7 cellular contexts compared by ENCODE assay signal in the genomic region with DNA sequence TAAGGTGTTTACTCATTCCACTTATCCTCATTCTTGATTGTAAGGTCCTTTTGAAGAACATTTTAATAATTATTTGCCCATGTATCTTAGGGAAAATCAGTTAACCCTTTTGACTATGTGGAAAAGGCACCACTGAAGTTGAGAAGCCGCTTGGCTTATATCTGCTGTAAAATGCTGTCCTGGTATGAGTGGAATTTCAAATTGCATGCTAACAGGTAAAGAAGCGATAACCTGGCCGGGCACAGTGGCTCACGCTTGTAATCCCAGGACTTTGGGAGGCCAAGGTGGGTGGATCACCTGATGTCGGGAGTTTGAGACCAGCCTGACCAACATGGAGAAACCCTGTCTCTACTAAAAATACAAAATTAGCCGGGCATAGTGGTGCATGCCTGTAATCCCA. TPM values are rescaled to one million over a fixed set of nuclear protein-coding genes. Genes with fewer than 3 reads are reported as not detected.
DNase-seq lines count a peak whose midpoint lies in the region; ATAC-seq, FAIRE-seq and TF ChIP-seq lines count a peak whose summit lies in the region.
"Not testable (repeated sequence)": the region's sequence is repeated elsewhere in the genome, so short reads cannot be mapped to it uniquely, and the experiment has no call there.

No MANE protein-coding gene starts in this region.

- TF ChIP-seq CTCF in Caco-2 (IDR thresholded peaks at IDR 0.05; ENCODE audit: insufficient read depth in 1 of 2, low read depth in 1 of 2, low read length in 1 of 2, severe bottlenecking in 1 of 2, unreplicated experiment in 1 of 2); body of pancreas (IDR thresholded peaks at IDR 0.05); hepatocyte (IDR thresholded peaks at IDR 0.05; ENCODE audit: poor library complexity); HepG2 (CRISPR knock-in tag; IDR thresholded peaks at IDR 0.05); nephron (IDR thresholded peaks at IDR 0.05; ENCODE audit: unreplicated experiment in 3 of 3); smooth muscle cell (IDR thresholded peaks at IDR 0.05; ENCODE audit: borderline replicate concordance, insufficient read depth, poor library complexity, severe bottlenecking): not testable (repeated sequence)

- H4K20me1 ChIP-seq in hepatocyte (ENCODE audit: insufficient read depth, poor library complexity, severe bottlenecking); HepG2 (ENCODE audit: insufficient read depth, low read length); smooth muscle cell (ENCODE audit: low read depth): not testable (repeated sequence)

- H3K4me1 Mint-ChIP-seq in Caco-2 (ENCODE audit: low read depth, unreplicated experiment), result peaks cover 11% of the 10 kb centered on the region
- H3K4me1 Mint-ChIP-seq in nephron, result peaks cover 74% of the 10 kb centered on the region

- TF ChIP-seq EP300 in HepG2 (IDR thresholded peaks at IDR 0.05; ENCODE audit: low read depth in 2 of 2, low read length in 2 of 2); HepG2 (CRISPR knock-in tag; IDR thresholded peaks at IDR 0.05; ENCODE audit: borderline replicate concordance): not testable (repeated sequence)

- not testable (repeated sequence) for H3K36me3 Mint-ChIP-seq in Caco-2 (ENCODE audit: insufficient read depth, unreplicated experiment)
- peaks cover 12% of the 10 kb centered on the region for H3K36me3 Mint-ChIP-seq in nephron (ENCODE audit: low read depth)

- H3K27ac ChIP-seq in SK-N-MC (peak overlapping the region; percentile 95), body of pancreas (peak overlapping the region; percentile 46 to 86 (median 68)), hepatocyte (peak overlapping the region; percentile 43), smooth muscle cell (ENCODE audit: low read depth) (peak overlapping the region; percentile 65)
- H3K27ac ChIP-seq in HepG2 (ENCODE audit: extremely low read length, insufficient read depth, low read length), result not testable (repeated sequence)

- peak overlapping the region; percentile 29 for H3K9ac ChIP-seq in SK-N-MC (ENCODE audit: insufficient read length)
- H3K9ac ChIP-seq in HepG2 (ENCODE audit: insufficient read depth, low read depth, low read length); smooth muscle cell (ENCODE audit: low read depth): not testable (repeated sequence)

- H3K4me2 ChIP-seq in hepatocyte; HepG2 (ENCODE audit: low read depth, low read length); smooth muscle cell: not testable (repeated sequence)

- FAIRE-seq in HepG2 (lab: Jason Lieb, UNC), result not testable (repeated sequence)

- H3K4me3 Mint-ChIP-seq in Caco-2 (ENCODE audit: unreplicated experiment); nephron: not testable (repeated sequence)

- not testable (repeated sequence) for H3K9me3 ChIP-seq in Caco-2; SK-N-MC (ENCODE audit: low read depth, low read length); body of pancreas; hepatocyte (ENCODE audit: low read depth); HepG2 (ENCODE audit: low read length); smooth muscle cell (replicated peaks; ENCODE audit: low read depth)

- POLR2A ChIA-PET in Caco-2 (lab: Charles Lee); HepG2 (lab: Yijun Ruan, JAX): not testable (repeated sequence)

- H3K4me1 ChIP-seq in Caco-2 (peaks cover 18% of the 10 kb centered on the region), body of pancreas (peaks cover 48% of the 10 kb centered on the region), hepatocyte (ENCODE audit: insufficient read depth) (peaks cover 20% of the 10 kb centered on the region), HepG2 (ENCODE audit: insufficient read depth, low read length) (peaks cover 60% of the 10 kb centered on the region), smooth muscle cell (ENCODE audit: low read depth) (peaks cover 27% of the 10 kb centered on the region)

- not testable (repeated sequence) for H3K27me3 Mint-ChIP-seq in Caco-2 (ENCODE audit: insufficient read depth, unreplicated experiment); nephron (ENCODE audit: low read depth)

- not testable (repeated sequence) for H3F3A ChIP-seq in smooth muscle cell (ENCODE audit: low read depth)

- H3K36me3 ChIP-seq in Caco-2 (ENCODE audit: control insufficient read depth, insufficient read depth, low read length); SK-N-MC (ENCODE audit: insufficient read depth, low read length); body of pancreas (replicated peaks in 1 of 2; ENCODE audit: insufficient read depth in 1 of 2, low read depth in 2 of 2); hepatocyte (replicated peaks; ENCODE audit: insufficient read depth, low read depth); HepG2 (replicated peaks in 1 of 2; ENCODE audit: control insufficient read depth in 1 of 2, insufficient read depth in 2 of 2, low read length in 2 of 2); smooth muscle cell (ENCODE audit: low read depth): not testable (repeated sequence)

- CTCF ChIA-PET in Caco-2 (lab: Charles Lee), result interaction anchor here (0.9 kb wide), 1 partner anchor 22 kb away, joined by 6 read pairs; no protein-coding TSS in a partner anchor
- CTCF ChIA-PET in HepG2 (lab: Yijun Ruan, JAX; ENCODE audit: low intra/inter-chr PET ratio, low total read pairs), result not testable (repeated sequence)

- BruUV-seq in Caco-2 (replicated peaks; lab: Mats Ljungman, UMichigan); HepG2 (replicated peaks; lab: Mats Ljungman, UMichigan): not testable (repeated sequence)

- H2AFZ ChIP-seq in hepatocyte; HepG2 (ENCODE audit: low read length); smooth muscle cell (ENCODE audit: low read depth): not testable (repeated sequence)

- in situ Hi-C loops in HepG2 (cut with HindIII; ENCODE audit: extremely low pct_ligation_motif_present, low pct_unique_long_range_greater_than_20kb), result not testable (repeated sequence)

- not testable (repeated sequence) for TF ChIP-seq RAD21 in HepG2 (CRISPR knock-in tag; IDR thresholded peaks at IDR 0.05)

- not testable (repeated sequence) for H3K27ac Mint-ChIP-seq in Caco-2 (ENCODE audit: unreplicated experiment)
- peak overlapping the region; percentile 83 to 96 (median 85) for H3K27ac Mint-ChIP-seq in nephron

- H3K4me3 ChIP-seq in Caco-2 (ENCODE audit: low read depth, low read length); body of pancreas; hepatocyte; HepG2 (replicated peaks in 1 of 3; ENCODE audit: insufficient read depth in 1 of 3, low read depth in 2 of 3, low read length in 3 of 3); smooth muscle cell: not testable (repeated sequence)
- peak overlapping the region; percentile 61 for H3K4me3 ChIP-seq in SK-N-MC

- not testable (repeated sequence) for H3K9me2 ChIP-seq in hepatocyte (replicated peaks; ENCODE audit: insufficient read depth)

- peak; percentile 50 to 61 for DNase-seq in Caco-2
- DNase-seq in SK-N-MC (ENCODE audit: low read depth, low spot score); body of pancreas; hepatocyte (ENCODE audit: low spot score); HepG2 (ENCODE audit: low spot score); smooth muscle cell (lab: John Stamatoyannopoulos, UW; ENCODE audit: unreplicated experiment): not testable (repeated sequence)

- intact Hi-C loops in Caco-2 (cut with micrococcal nuclease; ENCODE audit: unreplicated experiment), result loop anchor here (2.0 kb wide), 3 partner anchors 21 to 93 kb away; partner anchors contain the start of gene CNN3
- intact Hi-C loops in body of pancreas (cut with DNase I); HepG2 (cut with micrococcal nuclease; ENCODE audit: unreplicated experiment): not testable (repeated sequence)

- not testable (repeated sequence) for ATAC-seq in body of pancreas, HepG2

- H3K27me3 ChIP-seq in Caco-2 (replicated peaks; ENCODE audit: control insufficient read depth, insufficient read depth, low read length); body of pancreas; hepatocyte; HepG2 (ENCODE audit: control insufficient read depth in 1 of 2, insufficient read depth in 2 of 2, low read length in 2 of 2); smooth muscle cell (ENCODE audit: low read depth): not testable (repeated sequence)

- not testable (repeated sequence) for H3K79me2 ChIP-seq in hepatocyte; HepG2 (ENCODE audit: insufficient read depth, low read length); smooth muscle cell (ENCODE audit: low read depth)

- WGBS in body of pancreas, 2 donors, result 68 to 71% methylated on average over 6 of the region's 6 CpGs
- WGBS in hepatocyte (ENCODE audit: low lambda C conversion rate, missing lambda C conversion rate), result 64% methylated on average over 6 of the region's 6 CpGs
- WGBS in HepG2 (ENCODE audit: low lambda C conversion rate), result 86% methylated on average over 6 of the region's 6 CpGs
- 76% methylated on average over 6 of the region's 6 CpGs for WGBS in smooth muscle cell (ENCODE audit: low lambda C conversion rate)

- not testable (repeated sequence) for TF ChIP-seq POLR2A in body of pancreas (IDR thresholded peaks at IDR 0.05); HepG2 (IDR thresholded peaks at IDR 0.05; ENCODE audit: insufficient read depth in 1 of 2, low read depth in 2 of 2, low read length in 2 of 2)

- not testable (repeated sequence) for H3K9me3 Mint-ChIP-seq in Caco-2 (ENCODE audit: unreplicated experiment); nephron

RNA-seq across cellular contexts. Expression of gene ALG14, which starts 53.3 kb away (rescaled TPM):
- total RNA-seq in Caco-2 (2022) (4.5 and 6.1 TPM in 2 replicates), body of pancreas (under 1 TPM; 0.78 to 0.99 TPM), hepatocyte (2.5 and 4.7 TPM in 2 replicates), HepG2 (2016; rRNA removed; fragmentation: Illumina TruSeq; extraction: Trizol) (6.1 and 12.7 TPM in 2 replicates), smooth muscle cell (1.4 and 2.4 TPM in 2 replicates)
- polyA plus RNA-seq in hepatocyte (15.2 and 22.5 TPM in 2 replicates), HepG2 (2011; rRNA removed) (4.5 and 5.5 TPM in 2 replicates), smooth muscle cell (5.5 and 6.9 TPM in 2 replicates)
- total RNA-seq in HepG2 (2016; cell fraction: cytosol; rRNA removed; fragmentation: Illumina TruSeq; extraction: Trizol; ENCODE audit: low read depth), result 2.6 and 6.2 TPM in 2 replicates
- 7.8 and 11.4 TPM in 2 replicates for total RNA-seq in HepG2 (2016; cell fraction: insoluble cytoplasmic fraction; rRNA removed; fragmentation: Illumina TruSeq; extraction: Trizol)
- 4.5 and 4.8 TPM in 2 replicates for total RNA-seq in HepG2 (2016; cell fraction: membrane; rRNA removed; fragmentation: Illumina TruSeq; extraction: Trizol)
- 5.6 and 13.0 TPM in 2 replicates for total RNA-seq in HepG2 (2016; cell fraction: nucleus; rRNA removed; fragmentation: Illumina TruSeq; extraction: Trizol)
- 1.9 and 2.6 TPM in 2 replicates for polyA plus RNA-seq in HepG2 (2011; cell fraction: cytosol; rRNA removed)
- polyA plus RNA-seq in HepG2 (2011; cell fraction: nucleus; rRNA removed), result 1.2 and 2.2 TPM in 2 replicates
- 3.5 and 6.1 TPM in 2 replicates for polyA plus RNA-seq in HepG2 (2012)
- polyA plus RNA-seq in HepG2 (2016; cell fraction: cytosol; fragmentation: Illumina TruSeq; extraction: Trizol; ENCODE audit: low read depth), result 3.2 and 3.5 TPM in 2 replicates
- polyA plus RNA-seq in HepG2 (2016; cell fraction: insoluble cytoplasmic fraction; fragmentation: Illumina TruSeq; extraction: Trizol; ENCODE audit: low read depth), result 7.9 and 10.9 TPM in 2 replicates
- 4.2 and 7.1 TPM in 2 replicates for polyA plus RNA-seq in HepG2 (2016; cell fraction: membrane; fragmentation: Illumina TruSeq; extraction: Trizol; ENCODE audit: low read depth)
- 10.4 and 11.9 TPM in 2 replicates for polyA plus RNA-seq in HepG2 (2016; cell fraction: nucleus; fragmentation: Illumina TruSeq; extraction: Trizol; ENCODE audit: insufficient read depth, low read depth)
- polyA minus RNA-seq in HepG2 (2011; rRNA and poly(A)+ RNA removed; ENCODE audit: low replicate concordance), result 13.9 and 20.9 TPM in 2 replicates
- polyA minus RNA-seq in HepG2 (2011; cell fraction: cytosol; rRNA and poly(A)+ RNA removed), result 0.62 and 3.3 TPM in 2 replicates
- polyA minus RNA-seq in HepG2 (2011; cell fraction: nucleus; rRNA and poly(A)+ RNA removed), result 4.2 and 5.0 TPM in 2 replicates
